ENCODE assay signal across 21 cellular contexts in genomic region chr17:1638624-1639300, GRCh38. TPM values are rescaled to one million over a fixed set of nuclear protein-coding genes. Genes with fewer than 3 reads are reported as not detected.
DNase-seq lines count a peak whose midpoint lies in the region; ATAC-seq, FAIRE-seq and TF ChIP-seq lines count a peak whose summit lies in the region.
"Had no signal": no experiment of that assay in that cellular context is flagged by ENCODE, and none has a peak within 500 bp of the region (broad histone marks: within the 10 kb centered on the region; RNA-seq: fewer than 3 reads in every experiment).

No MANE protein-coding gene starts in this region.

- H3K4ac ChIP-seq in H1 (replicated peaks; ENCODE audit: insufficient read length, low read depth, low read length): no peak overlapping the region

- no peaks in the 10 kb centered on the region for H3K36me3 ChIP-seq in H7 (replicated peaks; ENCODE audit: control insufficient read depth, insufficient read depth, low read length)
- 0 out of 8 replicates have a peak, but pooled peaks cover 0 to 2% (median 0%) of the 10 kb centered on the region in 4 experiments for H3K36me3 ChIP-seq in H1 (ENCODE audit: control insufficient read depth in 2 of 4, insufficient read depth in 4 of 4, low read length in 3 of 4)
- H3K36me3 ChIP-seq: ovary, SJCRH30 had no signal

- H4K8ac ChIP-seq in H1 (ENCODE audit: extremely low read depth, insufficient read depth, low read length): no peak overlapping the region

- H3K27me3 ChIP-seq in H7 (ENCODE audit: control insufficient read depth, insufficient read depth, low read length) (no peaks in the 10 kb centered on the region), H1 (replicated peaks in 1 of 4; ENCODE audit: control insufficient read depth in 3 of 4, extremely low read depth in 1 of 4, insufficient read depth in 3 of 4, low read length in 3 of 4) (peaks cover 0 to 4% (median 2%) of the 10 kb centered on the region in 4 experiments; a peak in 2 of 7 replicates)
- H3K27me3 ChIP-seq: ovary, SJCRH30 had no signal

- H2BK12ac ChIP-seq in H1 (ENCODE audit: low read depth, low read length): no peak overlapping the region

- ATAC-seq in HG03280 (IDR thresholded peaks at IDR 0.05; ENCODE audit: unreplicated experiment): no peak
- ATAC-seq: activated CD4-positive, alpha-beta T cell treated with anti-CD3 and anti-CD28 coated beads for 36 hours; left colon; Panc1 had no signal

- TF ChIP-seq CTCF in H1 (IDR thresholded peaks at IDR 0.05; ENCODE audit: control extremely low read depth in 1 of 3, insufficient read depth in 1 of 3, low read depth in 1 of 3, low read length in 3 of 3): no peak

- WGBS in H1 (ENCODE audit: extremely low coverage in 1 of 2, insufficient coverage in 1 of 2, insufficient read length in 1 of 2, insufficient replicate concordance in 2 of 2, low coverage in 1 of 2, low lambda C conversion rate in 2 of 2, missing lambda C conversion rate in 1 of 2), 2 experiments: 82% methylated on average over 14 of the region's 19 CpGs; no CpG with 5 or more reads in 1 of the 2 experiments

- no peaks in the 10 kb centered on the region for H3K79me2 ChIP-seq in H1 (ENCODE audit: control insufficient read depth in 1 of 2, insufficient read depth in 2 of 2, low read length in 2 of 2)

- TF ChIP-seq POLR2A in H1 (IDR thresholded peaks at IDR 0.05; ENCODE audit: control extremely low read depth in 1 of 2, low read depth in 2 of 2, low read length in 2 of 2): no peak

- peaks cover 5% of the 10 kb centered on the region; the same call in 1 of the 2 replicates for H3K23me2 ChIP-seq in H1 (ENCODE audit: low read depth, low read length)

- H3K18ac ChIP-seq in H1 (ENCODE audit: extremely low read depth, low read length): no peak overlapping the region

- no peak overlapping the region for H3K4me3 ChIP-seq in H7 (ENCODE audit: insufficient read depth, low read depth, low read length)
- H3K4me3 ChIP-seq in H1 (ENCODE audit: extremely low read depth in 1 of 4, insufficient read depth in 2 of 4, low read depth in 3 of 4, low read length in 4 of 4): no peak overlapping the region
- H3K4me3 ChIP-seq: ovary, SJCRH30 had no signal

- DNase-seq in H7 (peak; percentile 47), H1 (ENCODE audit: low read depth in 1 of 2, low spot score in 2 of 2) (no peak), retina (peak; percentile 22), NCI-H1694 (lab: John Stamatoyannopoulos, UW) (no peak), T-helper 9 cell (no peak)
- DNase-seq: activated CD4-positive, alpha-beta T cell treated with anti-CD3 and anti-CD28 coated beads for 36 hours; activated naive CD4-positive, alpha-beta T cell treated with anti-CD3 and anti-CD28 coated beads for 36 hours; activated T-cell treated with anti-CD3 and anti-CD28 coated beads, Interleukin-2, amount 50 U/mL, for 48 hours; caudate nucleus; CD4-positive, alpha-beta T cell; DMS 273 treated with DMSO at 0.1 percent for 48 hours; GOT3; left colon; naive B cell; NCI-H2107; NCI-H510A; ovary; SJCRH30 had no signal

- H3K9me3 ChIP-seq in H1 (ENCODE audit: insufficient read depth in 2 of 2, low read depth in 1 of 2, low read length in 1 of 2): no peaks in the 10 kb centered on the region
- H3K9me3 ChIP-seq: ovary, SJCRH30 had no signal

- H3K4me2 ChIP-seq in H1 (ENCODE audit: insufficient read depth in 1 of 2, low read depth in 2 of 2, low read length in 2 of 2): no peak overlapping the region

- no peaks in the 10 kb centered on the region for H3K79me1 ChIP-seq in H1 (ENCODE audit: low read depth, low read length)

- H3K27ac ChIP-seq in H1 (ENCODE audit: low read depth, low read length): no peak overlapping the region; the same call in 1 of the 2 replicates
- H3K27ac ChIP-seq: ovary, SJCRH30 had no signal

- no peak overlapping the region for H3K23ac ChIP-seq in H1 (ENCODE audit: insufficient read length)

- no peak overlapping the region for H2AFZ ChIP-seq in H1 (ENCODE audit: low read length)

- no peak overlapping the region for H2BK20ac ChIP-seq in H1 (ENCODE audit: low read length)

- no peak overlapping the region for H2BK120ac ChIP-seq in H1 (replicated peaks; ENCODE audit: low read depth, low read length)

- peak overlapping the region; percentile 65 for H4K91ac ChIP-seq in H1 (replicated peaks; ENCODE audit: insufficient read length, low read length)

- CTCF ChIA-PET in H1 (lab: Charles Lee; ENCODE audit: partially characterized antibody): interaction anchor here (0.8 to 4.4 kb wide), 5 partner anchors 9 to 105 kb away, joined by 4 to 36 read pairs (median 7); partner anchors contain the start of gene SLC43A2

- FAIRE-seq in H1 (lab: Jason Lieb, UNC): no peak
- FAIRE-seq: urothelium cell line had no signal

- 0 out of 2 replicates have a peak overlapping the region, but pooled peaks have one; percentile 72 for H2BK15ac ChIP-seq in H1 (ENCODE audit: low read length)

- H4K5ac ChIP-seq in H1 (ENCODE audit: insufficient read length, low read depth, low read length): no peak overlapping the region

- 0 out of 2 replicates have a peak overlapping the region, but pooled peaks have one; percentile 35 for H2BK5ac ChIP-seq in H1 (ENCODE audit: low read depth, low read length)

- no peaks in the 10 kb centered on the region for H4K20me1 ChIP-seq in H1 (replicated peaks in 1 of 2; ENCODE audit: control insufficient read depth in 1 of 2, insufficient read depth in 2 of 2, low read length in 2 of 2)

- TF ChIP-seq EP300 in H1 (IDR thresholded peaks at IDR 0.05; ENCODE audit: borderline replicate concordance in 1 of 2, low read depth in 2 of 2, low read length in 2 of 2): no peak

- no peak overlapping the region for H2AK5ac ChIP-seq in H1 (ENCODE audit: low read depth, low read length)

- H3K4me1 ChIP-seq in H1 (replicated peaks in 1 of 4; ENCODE audit: control insufficient read depth in 3 of 4, insufficient read depth in 4 of 4, low read length in 3 of 4): peaks cover 0 to 24% (median 12%) of the 10 kb centered on the region in 4 experiments; a peak in 5 of 7 replicates
- H3K4me1 ChIP-seq: SJCRH30 had no signal

- H3K56ac ChIP-seq in H1 (replicated peaks; ENCODE audit: insufficient read length, low read depth, low read length): no peak overlapping the region

- POLR2A ChIA-PET in H1 (lab: Charles Lee; ENCODE audit: partially characterized antibody): interaction anchor here (0.8 to 4.6 kb wide), 5 partner anchors 9 to 438 kb away, joined by 3 to 29 read pairs (median 6); partner anchors contain the start of gene SLC43A2

- no peak overlapping the region for H3K9ac ChIP-seq in H1 (replicated peaks in 1 of 4; ENCODE audit: extremely low read depth in 1 of 4, low read depth in 3 of 4, low read length in 3 of 4)

- H3K14ac ChIP-seq in H1 (ENCODE audit: insufficient read length): no peak overlapping the region

- no peak for TF ChIP-seq RAD21 in H1 (IDR thresholded peaks at IDR 0.05 in 1 of 2, conservative IDR thresholded peaks at IDR 0.05 in 1 of 2; ENCODE audit: low read depth in 2 of 2, low read length in 2 of 2)

TF ChIP-seq in H1, 55 proteins besides CTCF, POLR2A, EP300 and RAD21 (continues in another document):
- TF ChIP-seq PHF8 (conservative IDR thresholded peaks at IDR 0.05; ENCODE audit: low read depth, low read length): no peak
- TF ChIP-seq KDM1A (IDR thresholded peaks at IDR 0.05; ENCODE audit: borderline replicate concordance, low read length): no peak

RNA-seq across cellular contexts. Expression of gene SCARF1, which starts 6.8 kb away (rescaled TPM):
- total RNA-seq in H7 (2014; rRNA removed; shearing (Covaris generic)): 5.1 and 7.6 TPM in 2 replicates
- total RNA-seq in H1 (2021; fragmentation: NEBNext Ultra II Directional; extraction: Animal tissue kit (Norgen Biotek cat#: 25700)): 1.6 TPM in 2 replicates
- polyA plus RNA-seq in H1 (2011; rRNA removed): 1.1 and 1.5 TPM in 2 replicates
- polyA plus RNA-seq in H1 (2011; cell fraction: cytosol; rRNA removed): 0.98 TPM
- polyA plus RNA-seq in H1 (2011; cell fraction: nucleus; rRNA removed): 3.0 TPM
- 0.55 to 1.3 TPM (median 0.90 TPM) in 4 replicates for polyA plus RNA-seq in H1 (2012, experiment 1 of 2)
- 0.55 TPM for polyA plus RNA-seq in H1 (2012, experiment 2 of 2)
- 3.5 TPM for polyA plus RNA-seq in H1 (2013, experiment 1 of 2)
- 3.3 TPM for polyA plus RNA-seq in H1 (2013, experiment 2 of 2)
- 0.49 and 0.50 TPM in 2 replicates for polyA minus RNA-seq in H1 (2011; rRNA and poly(A)+ RNA removed)
- polyA minus RNA-seq in H1 (2011; cell fraction: cytosol; rRNA and poly(A)+ RNA removed): not detected
- polyA minus RNA-seq in H1 (2011; cell fraction: nucleus; rRNA and poly(A)+ RNA removed): 1.5 TPM

RNA-seq across cellular contexts. Expression of gene SLC43A2, which starts 10.1 kb away (rescaled TPM):
- total RNA-seq in H7 (2014; rRNA removed; shearing (Covaris generic)): 36.0 and 37.7 TPM in 2 replicates
- total RNA-seq in H1 (2021; fragmentation: NEBNext Ultra II Directional; extraction: Animal tissue kit (Norgen Biotek cat#: 25700)): 6.6 and 7.8 TPM in 2 replicates
- 10.5 and 12.6 TPM in 2 replicates for polyA plus RNA-seq in H1 (2011; rRNA removed)
- polyA plus RNA-seq in H1 (2011; cell fraction: cytosol; rRNA removed): 7.7 TPM
- 9.0 TPM for polyA plus RNA-seq in H1 (2011; cell fraction: nucleus; rRNA removed)
- polyA plus RNA-seq in H1 (2012, experiment 1 of 2): 8.7 to 10.6 TPM (median 9.4 TPM) in 4 replicates
- 9.0 TPM for polyA plus RNA-seq in H1 (2012, experiment 2 of 2)
- 9.4 TPM for polyA plus RNA-seq in H1 (2013, experiment 1 of 2)
- 9.7 TPM for polyA plus RNA-seq in H1 (2013, experiment 2 of 2)
- 7.8 and 10.8 TPM in 2 replicates for polyA minus RNA-seq in H1 (2011; rRNA and poly(A)+ RNA removed)
- polyA minus RNA-seq in H1 (2011; cell fraction: cytosol; rRNA and poly(A)+ RNA removed): 10.0 TPM
- polyA minus RNA-seq in H1 (2011; cell fraction: nucleus; rRNA and poly(A)+ RNA removed): 8.6 TPM

RNA-seq across cellular contexts. Expression of gene RILP, which starts 10.9 kb away (rescaled TPM):
- 31.0 and 32.8 TPM in 2 replicates for total RNA-seq in H7 (2014; rRNA removed; shearing (Covaris generic))
- 6.0 and 7.2 TPM in 2 replicates for total RNA-seq in H1 (2021; fragmentation: NEBNext Ultra II Directional; extraction: Animal tissue kit (Norgen Biotek cat#: 25700))
- polyA plus RNA-seq in H1 (2011; rRNA removed): 6.8 and 10.3 TPM in 2 replicates
- polyA plus RNA-seq in H1 (2011; cell fraction: cytosol; rRNA removed): 8.8 TPM
- 8.7 TPM for polyA plus RNA-seq in H1 (2011; cell fraction: nucleus; rRNA removed)
- 5.5 to 9.1 TPM (median 7.5 TPM) in 4 replicates for polyA plus RNA-seq in H1 (2012, experiment 1 of 2)
- polyA plus RNA-seq in H1 (2012, experiment 2 of 2): 5.8 TPM
- polyA plus RNA-seq in H1 (2013, experiment 1 of 2): 13.2 TPM
- polyA plus RNA-seq in H1 (2013, experiment 2 of 2): 13.9 TPM
- 2.0 and 3.0 TPM in 2 replicates for polyA minus RNA-seq in H1 (2011; rRNA and poly(A)+ RNA removed)
- polyA minus RNA-seq in H1 (2011; cell fraction: cytosol; rRNA and poly(A)+ RNA removed): 3.5 TPM
- 3.0 TPM for polyA minus RNA-seq in H1 (2011; cell fraction: nucleus; rRNA and poly(A)+ RNA removed)

RNA-seq across cellular contexts. Expression of gene PRPF8, which starts 45.9 kb away (rescaled TPM):
- total RNA-seq in H7 (2014; rRNA removed; shearing (Covaris generic)): 128 and 146 TPM in 2 replicates
- 328 and 329 TPM in 2 replicates for total RNA-seq in H1 (2021; fragmentation: NEBNext Ultra II Directional; extraction: Animal tissue kit (Norgen Biotek cat#: 25700))
- 271 and 337 TPM in 2 replicates for polyA plus RNA-seq in H1 (2011; rRNA removed)
- 171 TPM for polyA plus RNA-seq in H1 (2011; cell fraction: cytosol; rRNA removed)
- polyA plus RNA-seq in H1 (2011; cell fraction: nucleus; rRNA removed): 475 TPM
- 269 to 356 TPM (median 294 TPM) in 4 replicates for polyA plus RNA-seq in H1 (2012, experiment 1 of 2)
- 746 TPM for polyA plus RNA-seq in H1 (2012, experiment 2 of 2)
- polyA plus RNA-seq in H1 (2013, experiment 1 of 2): 148 TPM
- 123 TPM for polyA plus RNA-seq in H1 (2013, experiment 2 of 2)
- 610 and 698 TPM in 2 replicates for polyA minus RNA-seq in H1 (2011; rRNA and poly(A)+ RNA removed)
- polyA minus RNA-seq in H1 (2011; cell fraction: cytosol; rRNA and poly(A)+ RNA removed): 338 TPM
- polyA minus RNA-seq in H1 (2011; cell fraction: nucleus; rRNA and poly(A)+ RNA removed): 277 TPM

Comparison
In these comparisons a context has a peak if more than half of its experiments do, and no peak if none do; other contexts are left out.
1. DNase-seq: peak in H7 (single experiment) and retina (single experiment); none in H1 (0 of 2), NCI-H1694 (single experiment) and T-helper 9 cell (single experiment).